ENCODE assay signal across 8 cellular contexts in the genomic region with DNA sequence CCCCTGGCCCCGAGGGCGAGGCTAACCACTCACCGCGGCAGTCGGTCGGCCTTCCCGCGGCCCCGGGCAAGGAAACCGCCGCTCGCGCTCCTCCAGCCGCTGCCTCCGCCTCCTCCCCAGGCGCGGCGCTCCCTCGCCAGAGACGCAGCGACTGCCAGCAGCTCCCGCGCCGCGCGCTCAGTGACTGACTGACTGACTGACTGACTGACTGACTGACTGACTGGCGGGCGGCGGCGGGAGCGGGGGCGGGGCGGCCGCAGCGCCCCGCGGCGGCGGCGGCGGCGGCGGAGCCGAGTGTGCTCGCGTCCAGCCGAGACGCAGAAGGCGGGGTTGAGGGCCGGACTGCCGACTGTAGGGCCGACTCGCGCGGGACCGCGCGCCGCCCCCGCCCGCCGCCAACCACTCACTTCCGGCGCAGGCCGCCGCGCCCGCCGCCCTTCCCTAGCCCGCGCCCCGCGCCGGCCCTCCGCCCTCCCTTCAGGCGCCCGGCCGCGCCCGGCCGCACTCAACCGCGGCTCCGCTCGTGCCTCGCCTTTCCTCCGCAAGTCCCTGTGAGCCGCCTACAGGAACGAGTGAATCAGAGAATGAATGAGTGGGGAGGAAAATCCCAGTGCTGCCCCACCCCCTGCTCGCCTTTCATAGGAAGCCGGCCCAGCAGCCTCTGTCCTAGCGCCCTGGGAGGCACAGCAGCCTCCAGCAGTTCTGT. TPM values are rescaled to one million over a fixed set of nuclear protein-coding genes. Genes with fewer than 3 reads are reported as not detected.
DNase-seq lines count a peak whose midpoint lies in the region; ATAC-seq, FAIRE-seq and TF ChIP-seq lines count a peak whose summit lies in the region.

A gene with protein sequence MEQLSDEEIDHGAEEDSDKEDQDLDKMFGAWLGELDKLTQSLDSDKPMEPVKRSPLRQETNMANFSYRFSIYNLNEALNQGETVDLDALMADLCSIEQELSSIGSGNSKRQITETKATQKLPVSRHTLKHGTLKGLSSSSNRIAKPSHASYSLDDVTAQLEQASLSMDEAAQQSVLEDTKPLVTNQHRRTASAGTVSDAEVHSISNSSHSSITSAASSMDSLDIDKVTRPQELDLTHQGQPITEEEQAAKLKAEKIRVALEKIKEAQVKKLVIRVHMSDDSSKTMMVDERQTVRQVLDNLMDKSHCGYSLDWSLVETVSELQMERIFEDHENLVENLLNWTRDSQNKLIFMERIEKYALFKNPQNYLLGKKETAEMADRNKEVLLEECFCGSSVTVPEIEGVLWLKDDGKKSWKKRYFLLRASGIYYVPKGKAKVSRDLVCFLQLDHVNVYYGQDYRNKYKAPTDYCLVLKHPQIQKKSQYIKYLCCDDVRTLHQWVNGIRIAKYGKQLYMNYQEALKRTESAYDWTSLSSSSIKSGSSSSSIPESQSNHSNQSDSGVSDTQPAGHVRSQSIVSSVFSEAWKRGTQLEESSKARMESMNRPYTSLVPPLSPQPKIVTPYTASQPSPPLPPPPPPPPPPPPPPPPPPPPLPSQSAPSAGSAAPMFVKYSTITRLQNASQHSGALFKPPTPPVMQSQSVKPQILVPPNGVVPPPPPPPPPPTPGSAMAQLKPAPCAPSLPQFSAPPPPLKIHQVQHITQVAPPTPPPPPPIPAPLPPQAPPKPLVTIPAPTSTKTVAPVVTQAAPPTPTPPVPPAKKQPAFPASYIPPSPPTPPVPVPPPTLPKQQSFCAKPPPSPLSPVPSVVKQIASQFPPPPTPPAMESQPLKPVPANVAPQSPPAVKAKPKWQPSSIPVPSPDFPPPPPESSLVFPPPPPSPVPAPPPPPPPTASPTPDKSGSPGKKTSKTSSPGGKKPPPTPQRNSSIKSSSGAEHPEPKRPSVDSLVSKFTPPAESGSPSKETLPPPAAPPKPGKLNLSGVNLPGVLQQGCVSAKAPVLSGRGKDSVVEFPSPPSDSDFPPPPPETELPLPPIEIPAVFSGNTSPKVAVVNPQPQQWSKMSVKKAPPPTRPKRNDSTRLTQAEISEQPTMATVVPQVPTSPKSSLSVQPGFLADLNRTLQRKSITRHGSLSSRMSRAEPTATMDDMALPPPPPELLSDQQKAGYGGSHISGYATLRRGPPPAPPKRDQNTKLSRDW (minus strand): TSS at position 224 of the 706 bp plus-strand sequence. CDS start 39,948 bp downstream, outside the sequence.

- H3K36me3 ChIP-seq in kidney (ENCODE audit: control insufficient read depth in 1 of 2, insufficient read depth in 2 of 2, low read length in 2 of 2): no peaks in the 10 kb centered on the region

- DNase-seq in GM12865 (ENCODE audit: low read depth) (peak; percentile 57), NCI-H345 (lab: John Stamatoyannopoulos, UW) (peak; percentile 87), choroid plexus epithelial cell (ENCODE audit: low read depth) (peak; percentile 87), kidney (peak; percentile 96)
- peak; percentile 43 to 59 for DNase-seq in activated CD4-positive, alpha-beta T cell treated with anti-CD3 and anti-CD28 coated beads for 24 hours (ENCODE audit: low read depth in 2 of 2)
- peak; percentile 67 for DNase-seq in stimulated activated CD4-positive, alpha-beta T cell treated with anti-CD3 and anti-CD28 coated beads, Interleukin-12 subunit alpha, Interleukin-12 subunit beta, amount 100 ng/mL, for 4 hours

- no peaks in the 10 kb centered on the region for H3K9me3 ChIP-seq in kidney (ENCODE audit: control insufficient read depth in 1 of 2, low read length in 2 of 2)

- TF ChIP-seq CTCF in GM12865 (IDR thresholded peaks at IDR 0.05; ENCODE audit: insufficient read depth, low read depth, low read length, missing control alignments) (no peak), choroid plexus epithelial cell (conservative IDR thresholded peaks at IDR 0.05; ENCODE audit: low read depth, low read length) (no peak), kidney (IDR thresholded peaks at IDR 0.05; ENCODE audit: borderline replicate concordance, extremely low read depth, insufficient read depth) (no peak)

- peaks cover 0 to 11% of the 10 kb centered on the region in 2 donors for H3K4me1 ChIP-seq in kidney (ENCODE audit: control insufficient read depth in 1 of 2, insufficient read depth in 1 of 2, low read depth in 1 of 2, low read length in 2 of 2)

- H3K9ac ChIP-seq in kidney (ENCODE audit: low read length in 2 of 2): peak within 1 kb of the TSS; percentile 69 to 81

- intact Hi-C loops in kidney (cut with DNase I): no loop called here

- FAIRE-seq in kidney (lab: Jason Lieb, UNC): no peak

- ATAC-seq in HG03025 (IDR thresholded peaks at IDR 0.05; ENCODE audit: low FRiP score, unreplicated experiment) (peak; percentile 60), HG03378 (IDR thresholded peaks at IDR 0.05; ENCODE audit: unreplicated experiment) (no peak)

- H3K4me3 ChIP-seq in GM12865 (ENCODE audit: low read depth, low read length) (peak within 1 kb of the TSS; percentile 56), choroid plexus epithelial cell (ENCODE audit: low read depth, low read length) (peak within 1 kb of the TSS; percentile 82), kidney (ENCODE audit: low read length in 2 of 2) (peak within 1 kb of the TSS; percentile 86 to 92)

- H3K27ac ChIP-seq in kidney (ENCODE audit: low read depth in 2 of 2, low read length in 2 of 2): peak within 1 kb of the TSS; percentile 92

RNA-seq across cellular contexts. Expression of the gene that starts here (rescaled TPM):
- 90.7 TPM for total RNA-seq in kidney
- polyA plus RNA-seq in kidney (ENCODE audit: insufficient read depth, low read depth, low replicate concordance): 3.5 TPM
